In the genomic region with DNA sequence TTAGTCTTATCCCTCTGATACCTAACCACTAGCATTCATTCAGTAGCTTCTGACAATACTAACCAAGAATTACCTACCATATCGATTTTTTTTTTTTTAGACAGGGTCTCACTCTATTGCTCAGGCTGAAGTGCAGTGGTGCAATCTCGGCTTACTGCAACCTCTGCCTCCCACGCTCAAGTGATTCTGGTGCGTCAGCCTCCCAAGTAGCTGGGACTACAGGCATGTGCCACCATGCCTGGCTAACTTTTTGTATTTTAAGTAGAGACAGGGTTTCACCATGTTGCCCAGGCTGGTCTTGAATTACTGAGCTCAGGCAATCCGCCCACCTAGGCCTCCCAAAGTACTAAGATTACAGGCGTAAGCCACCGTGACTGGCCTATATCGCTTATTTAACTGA, we compare ENCODE assay signal across 8 cellular contexts. TPM values are rescaled to one million over a fixed set of nuclear protein-coding genes. Genes with fewer than 3 reads are reported as not detected.
DNase-seq lines count a peak whose midpoint lies in the region; ATAC-seq, FAIRE-seq and TF ChIP-seq lines count a peak whose summit lies in the region.
"Not testable (repeated sequence)": the region's sequence is repeated elsewhere in the genome, so short reads cannot be mapped to it uniquely, and the experiment has no call there.

No MANE protein-coding gene starts in this region.

- H4K91ac ChIP-seq in mesenchymal stem cell (ENCODE audit: low read length) = not testable (repeated sequence)

- not testable (repeated sequence) for H3K4me3 ChIP-seq in BLaER1; GM23248; astrocyte (ENCODE audit: insufficient read depth, low read depth, low read length); coronary artery; mesenchymal stem cell (ENCODE audit: insufficient read depth in 1 of 2, low read depth in 1 of 2, low read length in 2 of 2); suprapubic skin

- peaks cover 46% of the 10 kb centered on the region for H3F3A ChIP-seq in GM23248 (ENCODE audit: insufficient read depth)

- not testable (repeated sequence) for DNase-seq in GM23248; suprapubic skin (ENCODE audit: low spot score in 2 of 2)
- peak; percentile 50 for DNase-seq in RCC 7860 (ENCODE audit: low spot score)
- peak; percentile 55 for DNase-seq in astrocyte (ENCODE audit: low read depth)
- DNase-seq in coronary artery (ENCODE audit: low spot score) = peak; percentile 11
- peak in 1 of 2 donors; percentile 25 for DNase-seq in foreskin keratinocyte
- DNase-seq in mesenchymal stem cell = peak; percentile 43

- H3K79me2 ChIP-seq in GM23248 (ENCODE audit: insufficient read depth); astrocyte (ENCODE audit: insufficient read depth, low read length): not testable (repeated sequence)

- H2BK12ac ChIP-seq in mesenchymal stem cell (ENCODE audit: low read length in 2 of 2) = not testable (repeated sequence)

- H3K27ac ChIP-seq in BLaER1, coronary artery: not testable (repeated sequence)
- H3K27ac ChIP-seq in GM23248 (peak overlapping the region; percentile 96), astrocyte (ENCODE audit: low read depth, low read length) (peak overlapping the region; percentile 36), foreskin keratinocyte (peak overlapping the region; percentile 66), mesenchymal stem cell (ENCODE audit: low read length, poor library complexity, severe bottlenecking) (peak overlapping the region; percentile 37), suprapubic skin (peak overlapping the region; percentile 53)

- not testable (repeated sequence) for H3K4ac ChIP-seq in mesenchymal stem cell (ENCODE audit: low read depth in 1 of 2, low read length in 2 of 2)

- not testable (repeated sequence) for H3K14ac ChIP-seq in mesenchymal stem cell (ENCODE audit: low read length in 2 of 2)

- not testable (repeated sequence) for H3K36me3 Mint-ChIP-seq in astrocyte (ENCODE audit: low read depth, unreplicated experiment)

- H3K79me1 ChIP-seq in mesenchymal stem cell (replicated peaks; ENCODE audit: low read length, poor library complexity, severe bottlenecking) = not testable (repeated sequence)

- not testable (repeated sequence) for H3K4me3 Mint-ChIP-seq in astrocyte (ENCODE audit: unreplicated experiment)

- TF ChIP-seq EP300 in suprapubic skin (IDR thresholded peaks at IDR 0.05) = not testable (repeated sequence)

- not testable (repeated sequence) for H3K27ac Mint-ChIP-seq in astrocyte (ENCODE audit: unreplicated experiment)

- H2AFZ ChIP-seq in GM23248; astrocyte (ENCODE audit: low read depth, low read length); mesenchymal stem cell (ENCODE audit: low read depth, low read length): not testable (repeated sequence)

- not testable (repeated sequence) for H3K9ac ChIP-seq in BLaER1
- H3K9ac ChIP-seq in GM23248 = peak overlapping the region; percentile 45; the same call in 1 of the 2 replicates
- peak overlapping the region; percentile 19 for H3K9ac ChIP-seq in astrocyte (ENCODE audit: low read length)
- H3K9ac ChIP-seq in mesenchymal stem cell (ENCODE audit: low read length) = peak overlapping the region; percentile 3

- H3K18ac ChIP-seq in mesenchymal stem cell (ENCODE audit: low read depth in 1 of 2, low read length in 2 of 2) = peak overlapping the region in 1 of 2 experiments; percentile 34

- H3K9me2 ChIP-seq in GM23248 (ENCODE audit: insufficient read depth) = not testable (repeated sequence)

- not testable (repeated sequence) for H3K23ac ChIP-seq in mesenchymal stem cell (ENCODE audit: low read length in 2 of 2)

- H3K27me3 Mint-ChIP-seq in astrocyte (ENCODE audit: low read depth, unreplicated experiment) = not testable (repeated sequence)

- H2BK5ac ChIP-seq in mesenchymal stem cell (ENCODE audit: low read depth, low read length, poor library complexity, severe bottlenecking) = not testable (repeated sequence)

- not testable (repeated sequence) for H3K9me3 Mint-ChIP-seq in astrocyte (ENCODE audit: unreplicated experiment)

- not testable (repeated sequence) for H3K27me3 ChIP-seq in BLaER1; GM23248 (replicated peaks; ENCODE audit: insufficient read depth); astrocyte (ENCODE audit: insufficient read depth, low read length); foreskin keratinocyte; mesenchymal stem cell (ENCODE audit: control insufficient read depth in 1 of 2, insufficient read depth in 1 of 2, low read length in 2 of 2); suprapubic skin

- peak; percentile 92 for FAIRE-seq in RCC 7860 (lab: Jason Lieb, UNC)
- not testable (repeated sequence) for FAIRE-seq in astrocyte (lab: Jason Lieb, UNC)

- H3K36me3 ChIP-seq in BLaER1; GM23248 (ENCODE audit: low read depth); astrocyte (ENCODE audit: insufficient read depth, low read length); mesenchymal stem cell (ENCODE audit: control insufficient read depth in 1 of 2, insufficient read depth in 2 of 2, low read depth in 1 of 2, low read length in 2 of 2); suprapubic skin: not testable (repeated sequence)

- H3K4me1 ChIP-seq in BLaER1 (peaks cover 36% of the 10 kb centered on the region), GM23248 (ENCODE audit: insufficient read depth) (peaks cover 45% of the 10 kb centered on the region), astrocyte (ENCODE audit: insufficient read depth, low read length) (peaks cover 39% of the 10 kb centered on the region), foreskin keratinocyte (peaks cover 40% of the 10 kb centered on the region), suprapubic skin (peaks cover 29% of the 10 kb centered on the region)
- not testable (repeated sequence) for H3K4me1 ChIP-seq in mesenchymal stem cell (ENCODE audit: control insufficient read depth, insufficient read depth, low read depth, low read length)

- not testable (repeated sequence) for H4K20me1 ChIP-seq in BLaER1; GM23248 (ENCODE audit: insufficient read depth); astrocyte (ENCODE audit: insufficient read depth, low read length)

- not testable (repeated sequence) for H2BK15ac ChIP-seq in mesenchymal stem cell (ENCODE audit: low read depth, poor library complexity, severe bottlenecking)

- H2BK120ac ChIP-seq in mesenchymal stem cell (ENCODE audit: low read depth, low read length) = not testable (repeated sequence)

- not testable (repeated sequence) for TF ChIP-seq POLR2A in suprapubic skin (IDR thresholded peaks at IDR 0.05)

- H3K4me2 ChIP-seq in BLaER1 (peak overlapping the region; percentile 33), GM23248 (ENCODE audit: unreplicated experiment) (peak overlapping the region; percentile 40), astrocyte (ENCODE audit: low read length) (peak overlapping the region; percentile 3)
- not testable (repeated sequence) for H3K4me2 ChIP-seq in mesenchymal stem cell (ENCODE audit: low read length, poor library complexity, severe bottlenecking)

- in situ Hi-C loops in GM23248 (cut with MboI) = not testable (repeated sequence)

- H2AK5ac ChIP-seq in mesenchymal stem cell (ENCODE audit: low read length, severe bottlenecking) = not testable (repeated sequence)

- not testable (repeated sequence) for H4K8ac ChIP-seq in mesenchymal stem cell (ENCODE audit: low read length)

- H3K9me3 ChIP-seq in BLaER1; GM23248 (ENCODE audit: low read depth); astrocyte (ENCODE audit: insufficient read depth, low read depth, low read length); mesenchymal stem cell (ENCODE audit: control insufficient read depth, low read length); suprapubic skin: not testable (repeated sequence)

- TF ChIP-seq CTCF in astrocyte (IDR thresholded peaks at IDR 0.05; ENCODE audit: insufficient read depth, low read depth, low read length); coronary artery (IDR thresholded peaks at IDR 0.05); foreskin keratinocyte (conservative IDR thresholded peaks at IDR 0.05); suprapubic skin (IDR thresholded peaks at IDR 0.05): not testable (repeated sequence)

- peaks cover 30% of the 10 kb centered on the region for H3K4me1 Mint-ChIP-seq in astrocyte (ENCODE audit: low read depth, unreplicated experiment)

- WGBS in GM23248 (ENCODE audit: low coverage in 1 of 2, low lambda C conversion rate in 2 of 2, missing lambda C conversion rate in 2 of 2), 2 experiments = 78 to 82% methylated on average over 8 of the region's 8 CpGs
- 62% methylated on average over 7 of the region's 8 CpGs for WGBS in mesenchymal stem cell
- WGBS in suprapubic skin = 85% methylated on average over 8 of the region's 8 CpGs

- ATAC-seq in foreskin keratinocyte = not testable (repeated sequence)

RNA-seq across cellular contexts. Expression of gene LAMA3, which starts 26.8 kb away (rescaled TPM):
- total RNA-seq in GM23248 (2014; rRNA removed; shearing (Covaris generic)) = 1.9 and 3.5 TPM in 2 replicates
- polyA plus RNA-seq in GM23248 (2016; fragmentation: Nextera tagmentation; extraction: Ambion mirVana) (0.46 and 0.93 TPM in 2 replicates), foreskin keratinocyte (1,282 and 1,610 TPM in 2 replicates)
- total RNA-seq in astrocyte (0.50 and 0.86 TPM in 2 replicates), foreskin keratinocyte (1,828 and 2,643 TPM in 2 replicates), suprapubic skin (100 to 1,000 TPM; 233 to 370 (median 253) TPM)
- 0.23 TPM for polyA plus RNA-seq in mesenchymal stem cell (2013, experiment 1 of 2)
- 0.15 TPM for polyA plus RNA-seq in mesenchymal stem cell (2013, experiment 2 of 2)

RNA-seq across cellular contexts. Expression of gene ANKRD29, which starts 53.4 kb away (rescaled TPM):
- 8.9 and 9.2 TPM in 2 replicates for total RNA-seq in GM23248 (2014; rRNA removed; shearing (Covaris generic))
- polyA plus RNA-seq in GM23248 (2016; fragmentation: Nextera tagmentation; extraction: Ambion mirVana) (8.0 and 8.9 TPM in 2 replicates), foreskin keratinocyte (5.4 and 5.5 TPM in 2 replicates)
- total RNA-seq in astrocyte (0.70 and 0.75 TPM in 2 replicates), foreskin keratinocyte (5.6 and 7.7 TPM in 2 replicates), suprapubic skin (1 to 10 TPM; 1.5 to 9.9 (median 6.2) TPM)
- 0.11 TPM for polyA plus RNA-seq in mesenchymal stem cell (2013, experiment 1 of 2)
- 0.07 TPM for polyA plus RNA-seq in mesenchymal stem cell (2013, experiment 2 of 2)

Comparison
In these comparisons a context has a peak if more than half of its experiments do, and no peak if none do; other contexts are left out.
1. RNA of gene LAMA3, which starts 26.8 kb away (total RNA-seq): 1,828 to 2,643 TPM in foreskin keratinocyte and 233 to 370 TPM in suprapubic skin; 1.9 to 3.5 TPM in GM23248 and 0.50 to 0.86 TPM in astrocyte; every median in the first group is over 10 times any median in the second.